32 cellular contexts compared by ENCODE assay signal in the genomic region with DNA sequence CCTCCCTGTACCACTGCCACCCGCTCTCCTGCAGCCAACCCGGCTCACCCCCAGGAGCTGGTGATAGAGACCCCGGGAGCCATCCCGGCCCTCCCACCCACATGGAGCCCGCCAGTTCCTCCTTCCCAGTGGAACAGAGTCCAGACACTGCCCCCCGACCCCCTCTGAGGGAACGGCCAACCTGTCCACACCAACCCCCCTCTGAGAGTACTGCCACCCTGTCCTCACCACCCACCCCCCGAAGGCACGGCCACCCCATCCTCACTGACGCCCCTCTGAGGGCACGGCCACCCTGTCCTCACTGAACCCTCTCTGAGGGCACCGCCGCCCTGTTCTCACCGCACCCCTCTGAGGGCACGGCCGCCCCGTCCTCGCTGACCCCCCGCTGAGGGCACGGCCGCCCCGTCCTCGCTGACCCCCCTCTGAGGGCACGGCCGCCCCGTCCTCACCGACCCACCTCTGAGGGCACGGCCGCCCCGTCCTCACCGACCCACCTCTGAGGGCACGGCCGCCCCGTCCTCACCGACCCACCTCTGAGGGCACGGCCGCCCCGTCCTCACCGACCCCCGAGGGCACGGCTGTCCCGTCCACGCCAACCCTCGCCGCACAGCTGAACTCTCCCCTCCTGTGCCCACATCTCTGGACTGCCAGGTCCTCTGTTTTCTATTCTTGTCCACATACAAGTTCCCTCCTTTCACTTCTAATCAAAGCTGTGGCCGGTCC. TPM values are rescaled to one million over a fixed set of nuclear protein-coding genes. Genes with fewer than 3 reads are reported as not detected.
A peak's percentile ranks its signal among the peaks of the same experiment; 100 is the strongest.
DNase-seq lines count a peak whose midpoint lies in the region; ATAC-seq and TF ChIP-seq lines count a peak whose summit lies in the region.
"Had no signal": no experiment of that assay in that cellular context is flagged by ENCODE, and none has a peak within 500 bp of the region (broad histone marks: within the 10 kb centered on the region; RNA-seq: fewer than 3 reads in every experiment).

No MANE protein-coding gene starts in this region.

- WGBS in right lobe of liver (ENCODE audit: insufficient coverage, low coverage, low lambda C conversion rate, missing lambda C conversion rate) = 93% methylated on average over 22 of the region's 46 CpGs

- no peak overlapping the region for H3K4me3 Mint-ChIP-seq in activated naive CD4-positive, alpha-beta T cell treated with anti-CD3 and anti-CD28 coated beads, Interleukin-2, amount 10 ng/mL, durations not matched to agents 7 days and 5 days
- no peak overlapping the region for H3K4me3 Mint-ChIP-seq in activated naive CD4-positive, alpha-beta T cell treated with anti-CD3 and anti-CD28 coated beads for 36 hours
- no peak overlapping the region for H3K4me3 Mint-ChIP-seq in stimulated activated naive B cell treated with anti-CD40 and anti-IgM and Interleukin-4, amounts not matched to agents 10 μg/mL and 1 μg/mL and 100 μg/mL, for 72 hours
- H3K4me3 Mint-ChIP-seq: activated CD4-positive, alpha-beta T cell treated with anti-CD3 and anti-CD28 coated beads, Interleukin-2, amount 10 ng/mL, durations not matched to agents 7 days and 5 days; activated naive CD8-positive, alpha-beta T cell; activated T-helper 1 cell treated with anti-CD3 and anti-CD28 coated beads, Interleukin-12 subunit alpha, Interleukin-12 subunit beta, Interleukin-2, Interleukin-4 antibody, amounts not matched to agents 30 ng/mL and 10 ng/mL and 1 ng/mL, durations not matched to agents 14 hours and 24 hours and 36 hours; CD4-positive, alpha-beta memory T cell; naive thymus-derived CD8-positive, alpha-beta T cell had no signal

- H3K36me3 Mint-ChIP-seq in activated naive CD4-positive, alpha-beta T cell treated with anti-CD3 and anti-CD28 coated beads, Interleukin-2, amount 10 ng/mL, durations not matched to agents 7 days and 5 days = peaks cover 17% of the 10 kb centered on the region
- peaks cover 3% of the 10 kb centered on the region for H3K36me3 Mint-ChIP-seq in activated naive CD4-positive, alpha-beta T cell treated with anti-CD3 and anti-CD28 coated beads for 36 hours (ENCODE audit: low read depth)
- peaks cover 32 to 52% of the 10 kb centered on the region in 2 donors for H3K36me3 Mint-ChIP-seq in stimulated activated naive B cell treated with anti-CD40 and anti-IgM and Interleukin-4, amounts not matched to agents 10 μg/mL and 1 μg/mL and 100 μg/mL, for 72 hours
- H3K36me3 Mint-ChIP-seq: activated naive CD8-positive, alpha-beta T cell had no signal

- intact Hi-C loops in activated naive CD4-positive, alpha-beta T cell treated with anti-CD3 and anti-CD28 coated beads for 36 hours (cut with micrococcal nuclease) = no loop called here
- intact Hi-C loops in right lobe of liver (cut with DNase I) = no loop called here

- no peak overlapping the region for H3K27ac Mint-ChIP-seq in activated naive CD4-positive, alpha-beta T cell treated with anti-CD3 and anti-CD28 coated beads, Interleukin-2, amount 10 ng/mL, durations not matched to agents 7 days and 5 days
- H3K27ac Mint-ChIP-seq in activated naive CD4-positive, alpha-beta T cell treated with anti-CD3 and anti-CD28 coated beads for 36 hours = no peak overlapping the region
- H3K27ac Mint-ChIP-seq in stimulated activated naive B cell treated with anti-CD40 and anti-IgM and Interleukin-4, amounts not matched to agents 10 μg/mL and 1 μg/mL and 100 μg/mL, for 72 hours = peak overlapping the region; percentile 51
- H3K27ac Mint-ChIP-seq: activated CD4-positive, alpha-beta T cell treated with anti-CD3 and anti-CD28 coated beads, Interleukin-2, amount 10 ng/mL, durations not matched to agents 7 days and 5 days; activated naive CD8-positive, alpha-beta T cell; activated T-helper 1 cell treated with anti-CD3 and anti-CD28 coated beads, Interleukin-12 subunit alpha, Interleukin-12 subunit beta, Interleukin-2, Interleukin-4 antibody, amounts not matched to agents 30 ng/mL and 10 ng/mL and 1 ng/mL, durations not matched to agents 14 hours and 24 hours and 36 hours had no signal

- DNase-seq in activated naive CD4-positive, alpha-beta T cell treated with anti-CD3 and anti-CD28 coated beads, Interleukin-2, amount 10 ng/mL, durations not matched to agents 7 days and 5 days = peak; percentile 9
- no peak for DNase-seq in activated naive CD4-positive, alpha-beta T cell treated with anti-CD3 and anti-CD28 coated beads for 36 hours
- DNase-seq in right lobe of liver = peak in 2 of 3 donors; percentile 17 to 40
- no peak for DNase-seq in stimulated activated naive B cell treated with anti-CD40 and anti-IgM and Interleukin-4, amounts not matched to agents 10 μg/mL and 1 μg/mL and 100 μg/mL, for 72 hours
- no peak for DNase-seq in HuH-7 (ENCODE audit: low spot score)
- DNase-seq in HK-2 (ENCODE audit: unreplicated experiment) = no peak
- DNase-seq: activated CD4-positive, alpha-beta T cell treated with anti-CD3 and anti-CD28 coated beads, Interleukin-2, amount 10 ng/mL, durations not matched to agents 7 days and 5 days; AML-193; CD4-positive, alpha-beta memory T cell; cortex of kidney; EL; Karpas-422; MV-4-11; NCI-H524 treated with DMSO at 0.1 percent for 48 hours; PC-9; retina; SHP77 treated with DMSO at 0.1 percent for 48 hours; stimulated activated CD4-positive, alpha-beta T cell treated with anti-CD3 and anti-CD28 coated beads, Interleukin-2, amount 100 ng/mL, for 48 hours; T-helper 9 cell had no signal

- no peaks in the 10 kb centered on the region for H3K27me3 Mint-ChIP-seq in activated naive CD4-positive, alpha-beta T cell treated with anti-CD3 and anti-CD28 coated beads, Interleukin-2, amount 10 ng/mL, durations not matched to agents 7 days and 5 days
- no peaks in the 10 kb centered on the region for H3K27me3 Mint-ChIP-seq in activated naive CD4-positive, alpha-beta T cell treated with anti-CD3 and anti-CD28 coated beads for 36 hours (ENCODE audit: low read depth)
- no peaks in the 10 kb centered on the region for H3K27me3 Mint-ChIP-seq in stimulated activated naive B cell treated with anti-CD40 and anti-IgM and Interleukin-4, amounts not matched to agents 10 μg/mL and 1 μg/mL and 100 μg/mL, for 72 hours
- H3K27me3 Mint-ChIP-seq: activated CD4-positive, alpha-beta T cell treated with anti-CD3 and anti-CD28 coated beads, Interleukin-2, amount 10 ng/mL, durations not matched to agents 7 days and 5 days; activated naive CD8-positive, alpha-beta T cell; CD4-positive, alpha-beta memory T cell; naive thymus-derived CD8-positive, alpha-beta T cell had no signal

- no peak for TF ChIP-seq CTCF in right lobe of liver (IDR thresholded peaks at IDR 0.05)

- CTCF ChIA-PET in activated naive CD4-positive, alpha-beta T cell treated with anti-CD3 and anti-CD28 coated beads, Interleukin-2, amount 10 ng/mL, durations not matched to agents 7 days and 5 days (lab: Charles Lee) = no interaction called here
- CTCF ChIA-PET in activated naive CD4-positive, alpha-beta T cell treated with anti-CD3 and anti-CD28 coated beads for 36 hours (lab: Charles Lee) = no interaction called here

- H3K4me1 Mint-ChIP-seq in activated naive CD4-positive, alpha-beta T cell treated with anti-CD3 and anti-CD28 coated beads, Interleukin-2, amount 10 ng/mL, durations not matched to agents 7 days and 5 days = no peaks in the 10 kb centered on the region
- no peaks in the 10 kb centered on the region for H3K4me1 Mint-ChIP-seq in activated naive CD4-positive, alpha-beta T cell treated with anti-CD3 and anti-CD28 coated beads for 36 hours (ENCODE audit: low read depth)
- H3K4me1 Mint-ChIP-seq in stimulated activated naive B cell treated with anti-CD40 and anti-IgM and Interleukin-4, amounts not matched to agents 10 μg/mL and 1 μg/mL and 100 μg/mL, for 72 hours = peaks cover 0 to 12% of the 10 kb centered on the region in 2 donors
- H3K4me1 Mint-ChIP-seq: activated CD4-positive, alpha-beta T cell treated with anti-CD3 and anti-CD28 coated beads, Interleukin-2, amount 10 ng/mL, durations not matched to agents 7 days and 5 days had no signal

- peaks cover 0 to 62% (median 28%) of the 10 kb centered on the region in 4 donors for H3K36me3 ChIP-seq in right lobe of liver
- H3K36me3 ChIP-seq: ovary, uterus had no signal

- H3K4me1 ChIP-seq in right lobe of liver = peaks cover 0 to 9% (median 3%) of the 10 kb centered on the region in 4 donors
- H3K4me1 ChIP-seq: foreskin keratinocyte, uterus had no signal

- ATAC-seq in right lobe of liver = no peak
- no peak for ATAC-seq in stimulated activated naive B cell treated with anti-CD40 and anti-IgM and Interleukin-4, amounts not matched to agents 10 μg/mL and 1 μg/mL and 100 μg/mL, for 72 hours (replicated peaks)
- ATAC-seq in activated CD4-positive, CD25-positive, alpha-beta regulatory T cell treated with anti-CD3 and anti-CD28 coated beads, Interleukin-2, amount 50 U/mL, for 24 hours = no peak
- ATAC-seq: GM12878; left colon; naive thymus-derived CD8-positive, alpha-beta T cell had no signal

- TF ChIP-seq POLR2A in right lobe of liver (IDR thresholded peaks at IDR 0.05) = no peak

- peak overlapping the region; percentile 4 for H3K27ac ChIP-seq in angular gyrus (ENCODE audit: low read depth, low read length)
- no peak overlapping the region for H3K27ac ChIP-seq in right lobe of liver
- H3K27ac ChIP-seq: esophagus muscularis mucosa, foreskin keratinocyte, hepatocyte, HL-60, ovary, PC-9, uterus had no signal

- H3K9me3 ChIP-seq in right lobe of liver = no peaks in the 10 kb centered on the region
- H3K9me3 ChIP-seq: esophagus muscularis mucosa, ovary, uterus had no signal

- H3K9me3 Mint-ChIP-seq in activated naive CD4-positive, alpha-beta T cell treated with anti-CD3 and anti-CD28 coated beads, Interleukin-2, amount 10 ng/mL, durations not matched to agents 7 days and 5 days = no peaks in the 10 kb centered on the region
- H3K9me3 Mint-ChIP-seq in activated naive CD4-positive, alpha-beta T cell treated with anti-CD3 and anti-CD28 coated beads for 36 hours = no peaks in the 10 kb centered on the region
- no peaks in the 10 kb centered on the region for H3K9me3 Mint-ChIP-seq in stimulated activated naive B cell treated with anti-CD40 and anti-IgM and Interleukin-4, amounts not matched to agents 10 μg/mL and 1 μg/mL and 100 μg/mL, for 72 hours
- H3K9me3 Mint-ChIP-seq: activated CD4-positive, alpha-beta T cell treated with anti-CD3 and anti-CD28 coated beads, Interleukin-2, amount 10 ng/mL, durations not matched to agents 7 days and 5 days; activated T-helper 1 cell treated with anti-CD3 and anti-CD28 coated beads, Interleukin-12 subunit alpha, Interleukin-12 subunit beta, Interleukin-2, Interleukin-4 antibody, amounts not matched to agents 30 ng/mL and 10 ng/mL and 1 ng/mL, durations not matched to agents 14 hours and 24 hours and 36 hours; CD4-positive, alpha-beta memory T cell; naive thymus-derived CD8-positive, alpha-beta T cell had no signal

- H3K4me3 ChIP-seq in right lobe of liver = no peak overlapping the region
- H3K4me3 ChIP-seq: esophagus muscularis mucosa, GM12878, hepatocyte, ovary, PC-9, uterus had no signal

- no peaks in the 10 kb centered on the region for H3K27me3 ChIP-seq in right lobe of liver
- H3K27me3 ChIP-seq: esophagus muscularis mucosa, foreskin keratinocyte, hepatocyte, ovary, uterus had no signal

RNA-seq across cellular contexts. Expression of a gene that starts 18.0 kb away (rescaled TPM):
- 10 to 100 TPM; 19.9 to 21.7 TPM for total RNA-seq in activated naive CD4-positive, alpha-beta T cell treated with anti-CD3 and anti-CD28 coated beads for 36 hours
- total RNA-seq in right lobe of liver = 100 to 1,000 TPM in 1 of 6 experiments, 10 to 100 TPM in 5; 68.3 to 103 (median 88.0) TPM

Comparison
In these comparisons a context has a peak if more than half of its experiments do, and no peak if none do; other contexts are left out.
1. DNase-seq: peak in activated naive CD4-positive, alpha-beta T cell treated with anti-CD3 and anti-CD28 coated beads, Interleukin-2, amount 10 ng/mL, durations not matched to agents 7 days and 5 days (single experiment) and right lobe of liver (2 of 3); none in activated naive CD4-positive, alpha-beta T cell treated with anti-CD3 and anti-CD28 coated beads for 36 hours (single experiment), stimulated activated naive B cell treated with anti-CD40 and anti-IgM and Interleukin-4, amounts not matched to agents 10 μg/mL and 1 μg/mL and 100 μg/mL, for 72 hours (single experiment), HuH-7 (single experiment) and HK-2 (single experiment).